Comparison of ENCODE assay signal across 20 cellular contexts in genomic region chr17:21542070-21542469, GRCh38.
"Had no signal": no experiment of that assay in that cellular context is flagged by ENCODE, and none has a peak within 500 bp of the region (broad histone marks: within the 10 kb centered on the region; RNA-seq: fewer than 3 reads in every experiment).

No MANE protein-coding gene starts in this region.

- H3K4me3 ChIP-seq: coronary artery, lower lobe of right lung, neural progenitor cell, right atrium auricular region, sigmoid colon, spleen, testis, tibial artery had no signal

- DNase-seq: effector memory CD8-positive, alpha-beta T cell; foreskin melanocyte; immature natural killer cell; kidney glomerular epithelial cell; left ventricle myocardium superior; lower lobe of right lung; sigmoid colon; spleen; stimulated activated CD4-positive, alpha-beta T cell treated with anti-CD3 and anti-CD28 coated beads, Interleukin-4, amount 100 ng/mL, for 4 hours; stimulated activated naive CD8-positive, alpha-beta T cell treated with anti-CD3 and anti-CD28 coated beads, Interleukin-15, Interleukin-2, amounts not matched to agents 100 U/mL and 50 U/mL, for 24 hours; substantia nigra; testis; tibial artery had no signal

- H3K9me3 Mint-ChIP-seq: effector memory CD8-positive, alpha-beta T cell had no signal

- H3K27ac Mint-ChIP-seq: effector memory CD8-positive, alpha-beta T cell; immature natural killer cell; natural killer cell treated with Interleukin-12 subunit alpha and Interleukin-12 subunit beta and Interleukin-15 and Interleukin-18, amount 100 ng/mL, for 72 hours; neural progenitor cell; progenitor cell of endocrine pancreas; stimulated activated memory B cell treated with anti-CD40 and anti-IgM and Interleukin-4, amounts not matched to agents 10 μg/mL and 1 μg/mL and 100 μg/mL, for 72 hours; type B pancreatic cell had no signal

- H3K4me1 Mint-ChIP-seq: immature natural killer cell, neural progenitor cell had no signal

- H3K4me3 Mint-ChIP-seq: effector memory CD8-positive, alpha-beta T cell; immature natural killer cell; natural killer cell treated with Interleukin-12 subunit alpha and Interleukin-12 subunit beta and Interleukin-15 and Interleukin-18, amount 100 ng/mL, for 72 hours; neural progenitor cell; stimulated activated memory B cell treated with anti-CD40 and anti-IgM and Interleukin-4, amounts not matched to agents 10 μg/mL and 1 μg/mL and 100 μg/mL, for 72 hours; type B pancreatic cell had no signal

- H3K27me3 Mint-ChIP-seq: effector memory CD8-positive, alpha-beta T cell; progenitor cell of endocrine pancreas; stimulated activated memory B cell treated with anti-CD40 and anti-IgM and Interleukin-4, amounts not matched to agents 10 μg/mL and 1 μg/mL and 100 μg/mL, for 72 hours; type B pancreatic cell had no signal
